18 cellular contexts compared by ENCODE assay signal in genomic region chr6:161367472-161367871, GRCh38.
A peak's percentile ranks its signal among the peaks of the same experiment; 100 is the strongest.
DNase-seq lines count a peak whose midpoint lies in the region; ATAC-seq, FAIRE-seq and TF ChIP-seq lines count a peak whose summit lies in the region.
"Had no signal": no experiment of that assay in that cellular context is flagged by ENCODE, and none has a peak within 500 bp of the region (broad histone marks: within the 10 kb centered on the region; RNA-seq: fewer than 3 reads in every experiment).

No MANE protein-coding gene starts in this region.

- no peak overlapping the region for H3K27ac Mint-ChIP-seq in endodermal cell

- ATAC-seq in HepG2 (peak; percentile 61), right lobe of liver (no peak), GM21423 (IDR thresholded peaks at IDR 0.05; ENCODE audit: unreplicated experiment) (no peak)
- ATAC-seq: K562 had no signal

- H3K79me1 ChIP-seq in mesendoderm (ENCODE audit: low read length) = no peaks in the 10 kb centered on the region

- no peak overlapping the region for H2BK5ac ChIP-seq in mesendoderm (ENCODE audit: low read length)

- H3K4me2 ChIP-seq in HepG2 (ENCODE audit: low read depth, low read length) (no peak overlapping the region), mesendoderm (ENCODE audit: low read length) (no peak overlapping the region)
- H3K4me2 ChIP-seq: PC-9 had no signal

- H3K4me1 Mint-ChIP-seq in endodermal cell = no peaks in the 10 kb centered on the region
- H3K4me1 Mint-ChIP-seq: H9 had no signal

- H3K18ac ChIP-seq in mesendoderm (ENCODE audit: low read length) = no peak overlapping the region

- H3K4me3 ChIP-seq in HepG2 (replicated peaks in 1 of 3; ENCODE audit: insufficient read depth in 1 of 3, low read depth in 2 of 3, low read length in 3 of 3) (no peak overlapping the region), right lobe of liver (no peak overlapping the region), endodermal cell (ENCODE audit: low read length) (no peak overlapping the region), transverse colon (no peak overlapping the region), mesendoderm (ENCODE audit: low read length) (no peak overlapping the region)
- H3K4me3 ChIP-seq: K562, PC-9, SJCRH30 had no signal

- H4K5ac ChIP-seq in mesendoderm (ENCODE audit: low read length) = no peak overlapping the region

- no TSS peak for BruUV-seq in HepG2 (replicated peaks; lab: Mats Ljungman, UMichigan)

- CTCF ChIA-PET in HepG2 (lab: Yijun Ruan, JAX; ENCODE audit: low intra/inter-chr PET ratio, low total read pairs) = no interaction called here

- no peaks in the 10 kb centered on the region for H3K79me2 ChIP-seq in HepG2 (ENCODE audit: insufficient read depth, low read length)
- H3K79me2 ChIP-seq in mesendoderm (ENCODE audit: control insufficient read depth, insufficient read depth, low read length) = no peaks in the 10 kb centered on the region

- H3K9me3 ChIP-seq in HepG2 (ENCODE audit: low read length) (peaks cover 14% of the 10 kb centered on the region), right lobe of liver (peaks cover 0 to 4% (median 0%) of the 10 kb centered on the region in 4 donors), endodermal cell (ENCODE audit: control insufficient read depth, low read length) (peaks cover 12% of the 10 kb centered on the region), transverse colon (peaks cover 7 to 9% of the 10 kb centered on the region in 2 donors)

- H3K36me3 Mint-ChIP-seq in endodermal cell (ENCODE audit: low read depth) = peaks cover 4% of the 10 kb centered on the region

- H3K9ac ChIP-seq in HepG2 (ENCODE audit: insufficient read depth, low read depth, low read length) = no peak overlapping the region
- H3K9ac ChIP-seq in endodermal cell (ENCODE audit: extremely low read depth, low read length, poor library complexity, severe bottlenecking) = no peak overlapping the region
- H3K9ac ChIP-seq in mesendoderm (ENCODE audit: low read length) = no peak overlapping the region

- TF ChIP-seq RAD21 in HepG2 (CRISPR knock-in tag; IDR thresholded peaks at IDR 0.05) = no peak

- FAIRE-seq in HepG2 (lab: Jason Lieb, UNC) = no peak
- FAIRE-seq: K562 had no signal

- H3K56ac ChIP-seq in mesendoderm (ENCODE audit: low read length) = no peak overlapping the region

- TF ChIP-seq POLR2A in HepG2 (IDR thresholded peaks at IDR 0.05; ENCODE audit: insufficient read depth in 1 of 2, low read depth in 2 of 2, low read length in 2 of 2) (no peak), right lobe of liver (IDR thresholded peaks at IDR 0.05) (no peak), transverse colon (IDR thresholded peaks at IDR 0.05) (no peak)

- no peak overlapping the region for H3K23ac ChIP-seq in mesendoderm (ENCODE audit: low read length)

- DNase-seq in HepG2 (ENCODE audit: low spot score) = peak; percentile 31
- DNase-seq in right lobe of liver = no peak
- peak; percentile 26 for DNase-seq in endodermal cell
- peak; percentile 50 for DNase-seq in pons (ENCODE audit: low spot score)
- DNase-seq in transverse colon = peak; percentile 34
- no peak for DNase-seq in dermis blood vessel endothelial cell
- DNase-seq in mesendoderm = no peak
- DNase-seq: AML-193, GDM1, H9, NCI-H187 treated with DMSO at 0.1 percent for 48 hours, NCI-H226, PC-9 had no signal

- peaks cover 19% of the 10 kb centered on the region for H3K9me3 Mint-ChIP-seq in endodermal cell

- TF ChIP-seq EP300 in HepG2 (IDR thresholded peaks at IDR 0.05; ENCODE audit: low read depth in 2 of 2, low read length in 2 of 2) (no peak), HepG2 (CRISPR knock-in tag; IDR thresholded peaks at IDR 0.05; ENCODE audit: borderline replicate concordance) (no peak), transverse colon (IDR thresholded peaks at IDR 0.05; ENCODE audit: low read depth) (no peak)

- no peak overlapping the region for H3K4me3 Mint-ChIP-seq in endodermal cell
- H3K4me3 Mint-ChIP-seq: H9 had no signal

- H2BK120ac ChIP-seq in mesendoderm (ENCODE audit: low read depth, low read length) = no peak overlapping the region

- intact Hi-C loops in HepG2 (cut with micrococcal nuclease; ENCODE audit: unreplicated experiment) = no loop called here
- intact Hi-C loops in right lobe of liver (cut with DNase I) = no loop called here
- intact Hi-C loops in transverse colon (cut with DNase I; ENCODE audit: low total_unique reads) = loop anchor here (10.0 kb wide), 1 partner anchor 213 kb away; no protein-coding TSS in a partner anchor

- no peak for TF ChIP-seq CTCF in HepG2 (CRISPR knock-in tag; IDR thresholded peaks at IDR 0.05)
- TF ChIP-seq CTCF in right lobe of liver (IDR thresholded peaks at IDR 0.05) = no peak
- no peak for TF ChIP-seq CTCF in endodermal cell (conservative IDR thresholded peaks at IDR 0.05)
- TF ChIP-seq CTCF in transverse colon (IDR thresholded peaks at IDR 0.05) = no peak

- H4K20me1 ChIP-seq in HepG2 (ENCODE audit: insufficient read depth, low read length) = no peaks in the 10 kb centered on the region

- no peak overlapping the region for H3K27ac ChIP-seq in HepG2 (ENCODE audit: extremely low read length, insufficient read depth, low read length)
- no peak overlapping the region for H3K27ac ChIP-seq in right lobe of liver
- no peak overlapping the region for H3K27ac ChIP-seq in endodermal cell (ENCODE audit: low read depth, low read length)
- peak overlapping the region in 1 of 4 donors; percentile 15 for H3K27ac ChIP-seq in transverse colon
- no peak overlapping the region for H3K27ac ChIP-seq in mesendoderm (ENCODE audit: low read depth, low read length)
- H3K27ac ChIP-seq: 22Rv1, C4-2B, PC-9, SJCRH30 had no signal

- POLR2A ChIA-PET in HepG2 (lab: Yijun Ruan, JAX) = no interaction called here

- H3K27me3 ChIP-seq in HepG2 (ENCODE audit: control insufficient read depth in 1 of 2, insufficient read depth in 2 of 2, low read length in 2 of 2) (0 out of 5 replicates have a peak, but pooled peaks cover 0 to 4% of the 10 kb centered on the region in 2 experiments), right lobe of liver (no peaks in the 10 kb centered on the region), endodermal cell (ENCODE audit: control insufficient read depth, insufficient read depth, low read length, poor library complexity, severe bottlenecking) (no peaks in the 10 kb centered on the region), transverse colon (no peaks in the 10 kb centered on the region), mesendoderm (ENCODE audit: insufficient read depth, low read length, poor library complexity) (no peaks in the 10 kb centered on the region)
- H3K27me3 ChIP-seq: SJCRH30 had no signal

- 21% methylated on average over 12 of the region's 12 CpGs for WGBS in HepG2 (ENCODE audit: low lambda C conversion rate)
- 17% methylated on average over 2 of the region's 12 CpGs for WGBS in right lobe of liver (ENCODE audit: insufficient coverage, low coverage, low lambda C conversion rate, missing lambda C conversion rate)
- WGBS in endodermal cell (ENCODE audit: insufficient coverage in 1 of 2, insufficient read length in 1 of 2), 2 experiments = 86 to 91% methylated on average over 9 to 12 of the region's 12 CpGs
- WGBS in transverse colon (ENCODE audit: low coverage in 1 of 2), 2 donors = 35 to 52% methylated on average over 4 to 12 of the region's 12 CpGs
- WGBS in mesendoderm (ENCODE audit: extremely low coverage, insufficient coverage, low lambda C conversion rate) = no CpG with 5 or more reads among the region's 12 CpGs

- H3K4me1 ChIP-seq in HepG2 (ENCODE audit: insufficient read depth, low read length) (peaks cover 7% of the 10 kb centered on the region), right lobe of liver (no peaks in the 10 kb centered on the region), endodermal cell (ENCODE audit: control insufficient read depth, insufficient read depth, low read length) (no peaks in the 10 kb centered on the region), transverse colon (peaks cover 0 to 3% (median 0%) of the 10 kb centered on the region in 4 donors), mesendoderm (ENCODE audit: control insufficient read depth, low read depth, low read length) (no peaks in the 10 kb centered on the region)

- H2AFZ ChIP-seq in HepG2 (ENCODE audit: low read length) = no peak overlapping the region
- H2AFZ ChIP-seq: PC-9 had no signal

- no peaks in the 10 kb centered on the region for H3K36me3 ChIP-seq in HepG2 (replicated peaks in 1 of 2; ENCODE audit: control insufficient read depth in 1 of 2, insufficient read depth in 2 of 2, low read length in 2 of 2)
- H3K36me3 ChIP-seq in right lobe of liver = no peaks in the 10 kb centered on the region
- no peaks in the 10 kb centered on the region for H3K36me3 ChIP-seq in endodermal cell (ENCODE audit: control insufficient read depth, insufficient read depth, low read length)
- H3K36me3 ChIP-seq in transverse colon = no peaks in the 10 kb centered on the region
- no peaks in the 10 kb centered on the region for H3K36me3 ChIP-seq in mesendoderm (ENCODE audit: control insufficient read depth, insufficient read depth, low read length)
- H3K36me3 ChIP-seq: SJCRH30 had no signal

- H3K4ac ChIP-seq in mesendoderm (ENCODE audit: low read depth, low read length) = no peak overlapping the region

- H2BK15ac ChIP-seq in mesendoderm (replicated peaks; ENCODE audit: low read depth) = no peak overlapping the region

- H4K8ac ChIP-seq in mesendoderm (ENCODE audit: low read depth, low read length) = no peak overlapping the region

- no peaks in the 10 kb centered on the region for H3K27me3 Mint-ChIP-seq in endodermal cell (ENCODE audit: insufficient read depth)

- in situ Hi-C loops in HepG2 (cut with HindIII; ENCODE audit: extremely low pct_ligation_motif_present, low pct_unique_long_range_greater_than_20kb) = loop anchor here (25.0 kb wide), 1 partner anchor 630 kb away; no protein-coding TSS in a partner anchor
- in situ Hi-C loops in transverse colon (cut with MboI; ENCODE audit: low pct_ligation_motif_present in 1 of 4, low pct_unique_long_range_greater_than_20kb in 1 of 4, low sequenced_read_pairs in 3 of 4) = loop anchor here (5.0 to 25.0 kb wide), 5 partner anchors 205 to 630 kb away; no protein-coding TSS in a partner anchor

- H2AK5ac ChIP-seq in mesendoderm (ENCODE audit: low read length) = no peak overlapping the region

TF ChIP-seq in HepG2, 621 proteins besides CTCF, POLR2A, EP300 and RAD21 (continues in another document):
- TF ChIP-seq ISL2 (CRISPR knock-in tag; IDR thresholded peaks at IDR 0.05) (no peak), HNF4A (CRISPR knock-in tag; IDR thresholded peaks at IDR 0.05) (peak; percentile 35; the same call in 1 of the 2 replicates), CHD2 (IDR thresholded peaks at IDR 0.05; ENCODE audit: low read depth, low read length) (no peak), ZNF749 (CRISPR knock-in tag; IDR thresholded peaks at IDR 0.05; ENCODE audit: borderline replicate concordance) (no peak), SNRNP70 (IDR thresholded peaks at IDR 0.05; ENCODE audit: low read depth, low read length) (no peak), ZNF337 (CRISPR knock-in tag; IDR thresholded peaks at IDR 0.05; ENCODE audit: borderline replicate concordance, low read depth) (no peak)

Comparison
In these comparisons a context has a peak if more than half of its experiments do, and no peak if none do; other contexts are left out.
1. DNase-seq: peak in HepG2 (single experiment), endodermal cell (single experiment), pons (single experiment) and transverse colon (single experiment); none in right lobe of liver (0 of 3), dermis blood vessel endothelial cell (single experiment) and mesendoderm (single experiment).